1 cellular context compared by ENCODE assay signal in the genomic region with DNA sequence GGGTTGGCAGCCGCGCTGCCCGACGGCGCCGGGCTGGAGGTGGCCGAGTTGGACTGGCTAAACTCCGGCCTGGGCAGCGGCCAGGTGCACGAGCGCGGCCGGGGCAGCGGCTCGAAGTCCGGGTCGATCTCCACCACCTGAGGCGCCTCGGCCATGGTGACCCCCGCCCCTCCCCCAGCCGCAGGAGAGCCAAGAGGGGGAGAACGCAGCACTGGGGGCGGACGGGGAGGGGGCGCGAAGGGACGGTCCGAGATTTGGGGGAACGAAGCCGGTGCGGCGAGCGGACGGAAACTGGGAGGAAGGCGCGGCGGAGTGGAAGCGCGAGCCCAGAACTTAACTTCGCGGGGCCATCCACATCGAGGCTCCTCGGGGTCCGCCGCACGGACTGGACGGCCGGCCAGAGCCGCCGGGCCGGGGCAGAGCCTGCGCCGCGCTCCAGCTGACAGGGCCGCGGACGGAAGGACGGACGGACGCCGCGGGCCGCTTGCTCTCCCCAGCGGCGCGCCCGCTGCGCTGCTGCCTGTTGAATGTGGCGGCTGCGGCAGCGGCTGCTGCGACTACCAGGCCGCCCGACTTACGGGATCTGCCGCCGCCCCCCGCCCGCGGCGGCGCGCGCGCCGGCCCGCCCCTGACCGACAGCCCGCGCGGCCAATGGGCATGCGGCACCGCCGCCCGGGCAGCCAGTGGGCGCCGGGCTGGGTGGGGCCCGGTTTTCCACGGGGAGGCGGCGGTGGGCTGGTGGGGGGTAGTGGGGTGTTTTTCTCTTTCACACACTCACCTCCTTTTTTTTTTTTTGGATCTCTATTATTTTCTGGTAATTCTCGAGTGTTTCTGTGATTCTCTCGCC.
TF ChIP-seq lines count a peak whose summit lies in the region.

A gene (minus strand): TSS at position 584 of the 847 bp plus-strand sequence. CDS start 429 bp downstream, at position 155.

TF ChIP-seq in HepG2, 621 proteins besides CTCF, POLR2A, EP300 and RAD21 (continued from another document and continues in another):
- TF ChIP-seq, protein P1, sequence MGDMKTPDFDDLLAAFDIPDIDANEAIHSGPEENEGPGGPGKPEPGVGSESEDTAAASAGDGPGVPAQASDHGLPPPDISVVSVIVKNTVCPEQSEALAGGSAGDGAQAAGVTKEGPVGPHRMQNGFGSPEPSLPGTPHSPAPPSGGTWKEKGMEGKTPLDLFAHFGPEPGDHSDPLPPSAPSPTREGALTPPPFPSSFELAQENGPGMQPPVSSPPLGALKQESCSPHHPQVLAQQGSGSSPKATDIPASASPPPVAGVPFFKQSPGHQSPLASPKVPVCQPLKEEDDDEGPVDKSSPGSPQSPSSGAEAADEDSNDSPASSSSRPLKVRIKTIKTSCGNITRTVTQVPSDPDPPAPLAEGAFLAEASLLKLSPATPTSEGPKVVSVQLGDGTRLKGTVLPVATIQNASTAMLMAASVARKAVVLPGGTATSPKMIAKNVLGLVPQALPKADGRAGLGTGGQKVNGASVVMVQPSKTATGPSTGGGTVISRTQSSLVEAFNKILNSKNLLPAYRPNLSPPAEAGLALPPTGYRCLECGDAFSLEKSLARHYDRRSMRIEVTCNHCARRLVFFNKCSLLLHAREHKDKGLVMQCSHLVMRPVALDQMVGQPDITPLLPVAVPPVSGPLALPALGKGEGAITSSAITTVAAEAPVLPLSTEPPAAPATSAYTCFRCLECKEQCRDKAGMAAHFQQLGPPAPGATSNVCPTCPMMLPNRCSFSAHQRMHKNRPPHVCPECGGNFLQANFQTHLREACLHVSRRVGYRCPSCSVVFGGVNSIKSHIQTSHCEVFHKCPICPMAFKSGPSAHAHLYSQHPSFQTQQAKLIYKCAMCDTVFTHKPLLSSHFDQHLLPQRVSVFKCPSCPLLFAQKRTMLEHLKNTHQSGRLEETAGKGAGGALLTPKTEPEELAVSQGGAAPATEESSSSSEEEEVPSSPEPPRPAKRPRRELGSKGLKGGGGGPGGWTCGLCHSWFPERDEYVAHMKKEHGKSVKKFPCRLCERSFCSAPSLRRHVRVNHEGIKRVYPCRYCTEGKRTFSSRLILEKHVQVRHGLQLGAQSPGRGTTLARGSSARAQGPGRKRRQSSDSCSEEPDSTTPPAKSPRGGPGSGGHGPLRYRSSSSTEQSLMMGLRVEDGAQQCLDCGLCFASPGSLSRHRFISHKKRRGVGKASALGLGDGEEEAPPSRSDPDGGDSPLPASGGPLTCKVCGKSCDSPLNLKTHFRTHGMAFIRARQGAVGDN (CRISPR knock-in tag; IDR thresholded peaks at IDR 0.05): peak; percentile 61; the same call in 1 of the 2 replicates
- no peak for TF ChIP-seq ZNF891 (CRISPR knock-in tag; IDR thresholded peaks at IDR 0.05)
- TF ChIP-seq, protein P2, sequence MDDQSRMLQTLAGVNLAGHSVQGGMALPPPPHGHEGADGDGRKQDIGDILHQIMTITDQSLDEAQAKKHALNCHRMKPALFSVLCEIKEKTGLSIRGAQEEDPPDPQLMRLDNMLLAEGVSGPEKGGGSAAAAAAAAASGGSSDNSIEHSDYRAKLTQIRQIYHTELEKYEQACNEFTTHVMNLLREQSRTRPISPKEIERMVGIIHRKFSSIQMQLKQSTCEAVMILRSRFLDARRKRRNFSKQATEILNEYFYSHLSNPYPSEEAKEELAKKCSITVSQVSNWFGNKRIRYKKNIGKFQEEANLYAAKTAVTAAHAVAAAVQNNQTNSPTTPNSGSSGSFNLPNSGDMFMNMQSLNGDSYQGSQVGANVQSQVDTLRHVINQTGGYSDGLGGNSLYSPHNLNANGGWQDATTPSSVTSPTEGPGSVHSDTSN (CRISPR knock-in tag; IDR thresholded peaks at IDR 0.05; ENCODE audit: borderline replicate concordance): no peak
- TF ChIP-seq NFE2 (CRISPR knock-in tag; IDR thresholded peaks at IDR 0.05): no peak
- TF ChIP-seq ZNF678 (CRISPR knock-in tag; IDR thresholded peaks at IDR 0.05): no peak; the same call in 1 of the 2 replicates
- no peak for TF ChIP-seq SALL2 (CRISPR knock-in tag; IDR thresholded peaks at IDR 0.05)
- TF ChIP-seq CC2D1A (CRISPR knock-in tag; IDR thresholded peaks at IDR 0.05): no peak
- TF ChIP-seq ZNF136 (CRISPR knock-in tag; IDR thresholded peaks at IDR 0.05; ENCODE audit: low read depth): no peak
- no peak for TF ChIP-seq ZNF282 (IDR thresholded peaks at IDR 0.05; ENCODE audit: partially characterized antibody)
- TF ChIP-seq RFX3 (CRISPR knock-in tag; IDR thresholded peaks at IDR 0.05): no peak
- peak; percentile 81; the same call in 1 of the 2 replicates for TF ChIP-seq ZFP82 (CRISPR knock-in tag; IDR thresholded peaks at IDR 0.05; ENCODE audit: borderline replicate concordance)
- TF ChIP-seq REXO4 (CRISPR knock-in tag; IDR thresholded peaks at IDR 0.05; ENCODE audit: borderline replicate concordance): no peak
- no peak for TF ChIP-seq CBX1 (IDR thresholded peaks at IDR 0.05; ENCODE audit: low read depth)
- TF ChIP-seq ZNF207 (IDR thresholded peaks at IDR 0.05; ENCODE audit: borderline replicate concordance): no peak
- TF ChIP-seq NAIF1 (CRISPR knock-in tag; IDR thresholded peaks at IDR 0.05; ENCODE audit: borderline replicate concordance): no peak
- no peak for TF ChIP-seq HHEX (CRISPR knock-in tag; IDR thresholded peaks at IDR 0.05)
- TF ChIP-seq, protein P3, sequence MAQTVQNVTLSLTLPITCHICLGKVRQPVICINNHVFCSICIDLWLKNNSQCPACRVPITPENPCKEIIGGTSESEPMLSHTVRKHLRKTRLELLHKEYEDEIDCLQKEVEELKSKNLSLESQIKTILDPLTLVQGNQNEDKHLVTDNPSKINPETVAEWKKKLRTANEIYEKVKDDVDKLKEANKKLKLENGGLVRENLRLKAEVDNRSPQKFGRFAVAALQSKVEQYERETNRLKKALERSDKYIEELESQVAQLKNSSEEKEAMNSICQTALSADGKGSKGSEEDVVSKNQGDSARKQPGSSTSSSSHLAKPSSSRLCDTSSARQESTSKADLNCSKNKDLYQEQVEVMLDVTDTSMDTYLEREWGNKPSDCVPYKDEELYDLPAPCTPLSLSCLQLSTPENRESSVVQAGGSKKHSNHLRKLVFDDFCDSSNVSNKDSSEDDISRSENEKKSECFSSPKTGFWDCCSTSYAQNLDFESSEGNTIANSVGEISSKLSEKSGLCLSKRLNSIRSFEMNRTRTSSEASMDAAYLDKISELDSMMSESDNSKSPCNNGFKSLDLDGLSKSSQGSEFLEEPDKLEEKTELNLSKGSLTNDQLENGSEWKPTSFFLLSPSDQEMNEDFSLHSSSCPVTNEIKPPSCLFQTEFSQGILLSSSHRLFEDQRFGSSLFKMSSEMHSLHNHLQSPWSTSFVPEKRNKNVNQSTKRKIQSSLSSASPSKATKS (CRISPR knock-in tag; IDR thresholded peaks at IDR 0.05): no peak
- peak; percentile 83; the same call in 1 of the 2 replicates for TF ChIP-seq ZNF713 (CRISPR knock-in tag; IDR thresholded peaks at IDR 0.05)
- TF ChIP-seq ZNF101 (CRISPR knock-in tag; IDR thresholded peaks at IDR 0.05; ENCODE audit: borderline replicate concordance, low read depth): no peak
- no peak for TF ChIP-seq BCL6 (CRISPR knock-in tag; IDR thresholded peaks at IDR 0.05)
- TF ChIP-seq, protein P4, sequence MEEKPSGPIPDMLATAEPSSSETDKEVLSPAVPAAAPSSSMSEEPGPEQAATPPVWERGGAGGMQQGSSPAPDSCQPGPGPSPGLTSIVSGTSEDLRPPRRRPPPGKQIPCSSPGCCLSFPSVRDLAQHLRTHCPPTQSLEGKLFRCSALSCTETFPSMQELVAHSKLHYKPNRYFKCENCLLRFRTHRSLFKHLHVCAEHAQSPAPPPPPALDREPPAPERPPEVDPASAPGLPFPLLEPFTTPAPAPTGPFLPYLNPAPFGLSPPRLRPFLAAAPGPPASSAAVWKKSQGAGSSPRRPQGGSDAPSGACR (CRISPR knock-in tag; IDR thresholded peaks at IDR 0.05): no peak
- TF ChIP-seq ZNF570 (CRISPR knock-in tag; IDR thresholded peaks at IDR 0.05; ENCODE audit: borderline replicate concordance): no peak
- TF ChIP-seq AGO1 (IDR thresholded peaks at IDR 0.05; ENCODE audit: low read depth, low read length, poor library complexity, severe bottlenecking): no peak
- no peak for TF ChIP-seq MZF1 (CRISPR knock-in tag; IDR thresholded peaks at IDR 0.05; ENCODE audit: borderline replicate concordance)
- TF ChIP-seq, protein P5, sequence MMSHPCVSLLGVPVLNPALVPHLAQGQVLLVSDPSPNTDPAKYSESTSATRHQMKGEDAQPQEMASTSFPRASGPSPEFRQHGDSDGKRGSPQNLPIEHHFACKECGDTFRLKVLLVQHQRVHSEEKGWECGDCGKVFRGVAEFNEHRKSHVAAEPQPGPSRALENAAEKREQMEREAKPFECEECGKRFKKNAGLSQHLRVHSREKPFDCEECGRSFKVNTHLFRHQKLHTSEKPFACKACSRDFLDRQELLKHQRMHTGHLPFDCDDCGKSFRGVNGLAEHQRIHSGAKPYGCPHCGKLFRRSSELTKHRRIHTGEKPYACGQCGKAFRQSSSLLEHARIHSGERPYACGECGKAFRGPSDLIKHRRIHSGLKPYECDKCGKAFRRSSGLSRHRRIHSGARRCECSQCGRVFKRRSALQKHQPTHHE (CRISPR knock-in tag; IDR thresholded peaks at IDR 0.05; ENCODE audit: borderline replicate concordance): no peak; the same call in 1 of the 2 replicates
- TF ChIP-seq ZNF12 (CRISPR knock-in tag; IDR thresholded peaks at IDR 0.05): no peak
- TF ChIP-seq, protein P6, sequence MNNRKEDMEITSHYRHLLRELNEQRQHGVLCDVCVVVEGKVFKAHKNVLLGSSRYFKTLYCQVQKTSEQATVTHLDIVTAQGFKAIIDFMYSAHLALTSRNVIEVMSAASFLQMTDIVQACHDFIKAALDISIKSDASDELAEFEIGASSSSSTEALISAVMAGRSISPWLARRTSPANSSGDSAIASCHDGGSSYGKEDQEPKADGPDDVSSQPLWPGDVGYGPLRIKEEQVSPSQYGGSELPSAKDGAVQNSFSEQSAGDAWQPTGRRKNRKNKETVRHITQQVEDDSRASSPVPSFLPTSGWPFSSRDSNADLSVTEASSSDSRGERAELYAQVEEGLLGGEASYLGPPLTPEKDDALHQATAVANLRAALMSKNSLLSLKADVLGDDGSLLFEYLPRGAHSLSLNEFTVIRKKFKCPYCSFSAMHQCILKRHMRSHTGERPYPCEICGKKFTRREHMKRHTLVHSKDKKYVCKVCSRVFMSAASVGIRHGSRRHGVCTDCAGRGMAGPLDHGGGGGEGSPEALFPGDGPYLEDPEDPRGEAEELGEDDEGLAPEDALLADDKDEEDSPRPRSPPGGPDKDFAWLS (CRISPR knock-in tag; IDR thresholded peaks at IDR 0.05; ENCODE audit: borderline replicate concordance): no peak
- no peak; the same call in 1 of the 2 replicates for TF ChIP-seq SATB2 (CRISPR knock-in tag; IDR thresholded peaks at IDR 0.05)
- no peak for TF ChIP-seq FOXM1 (CRISPR knock-in tag; IDR thresholded peaks at IDR 0.05)
- no peak; the same call in 1 of the 2 replicates for TF ChIP-seq ETV6 (CRISPR knock-in tag; conservative IDR thresholded peaks at IDR 0.05)
- TF ChIP-seq, protein P7, sequence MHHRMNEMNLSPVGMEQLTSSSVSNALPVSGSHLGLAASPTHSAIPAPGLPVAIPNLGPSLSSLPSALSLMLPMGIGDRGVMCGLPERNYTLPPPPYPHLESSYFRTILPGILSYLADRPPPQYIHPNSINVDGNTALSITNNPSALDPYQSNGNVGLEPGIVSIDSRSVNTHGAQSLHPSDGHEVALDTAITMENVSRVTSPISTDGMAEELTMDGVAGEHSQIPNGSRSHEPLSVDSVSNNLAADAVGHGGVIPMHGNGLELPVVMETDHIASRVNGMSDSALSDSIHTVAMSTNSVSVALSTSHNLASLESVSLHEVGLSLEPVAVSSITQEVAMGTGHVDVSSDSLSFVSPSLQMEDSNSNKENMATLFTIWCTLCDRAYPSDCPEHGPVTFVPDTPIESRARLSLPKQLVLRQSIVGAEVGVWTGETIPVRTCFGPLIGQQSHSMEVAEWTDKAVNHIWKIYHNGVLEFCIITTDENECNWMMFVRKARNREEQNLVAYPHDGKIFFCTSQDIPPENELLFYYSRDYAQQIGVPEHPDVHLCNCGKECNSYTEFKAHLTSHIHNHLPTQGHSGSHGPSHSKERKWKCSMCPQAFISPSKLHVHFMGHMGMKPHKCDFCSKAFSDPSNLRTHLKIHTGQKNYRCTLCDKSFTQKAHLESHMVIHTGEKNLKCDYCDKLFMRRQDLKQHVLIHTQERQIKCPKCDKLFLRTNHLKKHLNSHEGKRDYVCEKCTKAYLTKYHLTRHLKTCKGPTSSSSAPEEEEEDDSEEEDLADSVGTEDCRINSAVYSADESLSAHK (CRISPR knock-in tag; IDR thresholded peaks at IDR 0.05; ENCODE audit: borderline replicate concordance): no peak
- no peak for TF ChIP-seq ZBTB20 (CRISPR knock-in tag; IDR thresholded peaks at IDR 0.05; ENCODE audit: borderline replicate concordance, low read depth)
- no peak for TF ChIP-seq ZNF232 (CRISPR knock-in tag; IDR thresholded peaks at IDR 0.05; ENCODE audit: borderline replicate concordance)
- no peak for TF ChIP-seq NR3C1 (CRISPR knock-in tag; IDR thresholded peaks at IDR 0.05)
- no peak for TF ChIP-seq ZNF557 (CRISPR knock-in tag; IDR thresholded peaks at IDR 0.05)
- TF ChIP-seq TAF15 (IDR thresholded peaks at IDR 0.05; ENCODE audit: low read depth, low read length, poor library complexity, severe bottlenecking): peak; percentile 67
- peak; percentile 25; the same call in 1 of the 2 replicates for TF ChIP-seq SPEN (CRISPR knock-in tag; IDR thresholded peaks at IDR 0.05; ENCODE audit: low read depth)
- no peak; the same call in none of the 2 replicates for TF ChIP-seq HOXA3 (CRISPR knock-in tag; IDR thresholded peaks at IDR 0.05)
- TF ChIP-seq ZNF629 (CRISPR knock-in tag; conservative IDR thresholded peaks at IDR 0.05): no peak
- no peak for TF ChIP-seq LCORL (IDR thresholded peaks at IDR 0.05)
- no peak for TF ChIP-seq LCORL (CRISPR knock-in tag; IDR thresholded peaks at IDR 0.05)
- no peak for TF ChIP-seq ZNF484 (CRISPR knock-in tag; IDR thresholded peaks at IDR 0.05; ENCODE audit: borderline replicate concordance, low read depth)
- TF ChIP-seq, protein P8, sequence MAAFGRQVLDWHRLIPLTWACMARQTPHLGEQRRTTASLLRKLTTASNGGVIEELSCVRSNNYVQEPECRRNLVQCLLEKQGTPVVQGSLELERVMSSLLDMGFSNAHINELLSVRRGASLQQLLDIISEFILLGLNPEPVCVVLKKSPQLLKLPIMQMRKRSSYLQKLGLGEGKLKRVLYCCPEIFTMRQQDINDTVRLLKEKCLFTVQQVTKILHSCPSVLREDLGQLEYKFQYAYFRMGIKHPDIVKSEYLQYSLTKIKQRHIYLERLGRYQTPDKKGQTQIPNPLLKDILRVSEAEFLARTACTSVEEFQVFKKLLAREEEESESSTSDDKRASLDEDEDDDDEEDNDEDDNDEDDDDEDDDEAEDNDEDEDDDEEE (CRISPR knock-in tag; IDR thresholded peaks at IDR 0.05): 0 out of 2 replicates have a peak, but pooled peaks have one; percentile 85
- TF ChIP-seq ZFP62 (CRISPR knock-in tag; IDR thresholded peaks at IDR 0.05): no peak
- TF ChIP-seq KAT8 (CRISPR knock-in tag; IDR thresholded peaks at IDR 0.05): no peak
- TF ChIP-seq RELA (CRISPR knock-in tag; IDR thresholded peaks at IDR 0.05): no peak
- TF ChIP-seq RFX1 (IDR thresholded peaks at IDR 0.05): no peak
- no peak for TF ChIP-seq HNRNPH1 (optimal IDR thresholded peaks at IDR 0.05; ENCODE audit: low read depth, low read length)
- TF ChIP-seq FOXC1 (CRISPR knock-in tag; IDR thresholded peaks at IDR 0.05; ENCODE audit: borderline replicate concordance): no peak
- TF ChIP-seq ZNF768 (CRISPR knock-in tag; IDR thresholded peaks at IDR 0.05): peak; percentile 40; the same call in 1 of the 2 replicates
- no peak for TF ChIP-seq ZKSCAN1 (IDR thresholded peaks at IDR 0.05; ENCODE audit: low read length)
- TF ChIP-seq MTF1 (CRISPR knock-in tag; IDR thresholded peaks at IDR 0.05): no peak
- TF ChIP-seq MED1 (CRISPR knock-in tag; IDR thresholded peaks at IDR 0.05): 0 out of 2 replicates have a peak, but pooled peaks have one; percentile 47
- 0 out of 2 replicates have a peak, but pooled peaks have one; percentile 51 for TF ChIP-seq ZNF83 (CRISPR knock-in tag; IDR thresholded peaks at IDR 0.05; ENCODE audit: borderline replicate concordance)
- no peak; the same call in 1 of the 2 replicates for TF ChIP-seq RARA (CRISPR knock-in tag; IDR thresholded peaks at IDR 0.05)
